17 cellular contexts compared by ENCODE assay signal in genomic region chr21:45258476-45258875, GRCh38. TPM values are rescaled to one million over a fixed set of nuclear protein-coding genes. Genes with fewer than 3 reads are reported as not detected.
DNase-seq lines count a peak whose midpoint lies in the region; ATAC-seq and TF ChIP-seq lines count a peak whose summit lies in the region.
"Had no signal": no experiment of that assay in that cellular context is flagged by ENCODE, and none has a peak within 500 bp of the region (broad histone marks: within the 10 kb centered on the region; RNA-seq: fewer than 3 reads in every experiment).

No MANE protein-coding gene starts in this region.

- no peak for ATAC-seq in HG03469 (IDR thresholded peaks at IDR 0.05; ENCODE audit: unreplicated experiment)
- no peak for ATAC-seq in GM18873 (IDR thresholded peaks at IDR 0.05; ENCODE audit: low FRiP score, unreplicated experiment)
- ATAC-seq: activated CD4-positive, alpha-beta T cell treated with anti-CD3 and anti-CD28 coated beads for 36 hours; naive thymus-derived CD4-positive, alpha-beta T cell; PC-3 had no signal

- no peak overlapping the region for H3K4me3 Mint-ChIP-seq in progenitor cell of endocrine pancreas (ENCODE audit: low read depth)
- H3K4me3 Mint-ChIP-seq: activated CD4-positive, alpha-beta T cell treated with anti-CD3 and anti-CD28 coated beads for 36 hours had no signal

- H3K27ac Mint-ChIP-seq in progenitor cell of endocrine pancreas: no peak overlapping the region
- H3K27ac Mint-ChIP-seq: activated CD4-positive, alpha-beta T cell treated with anti-CD3 and anti-CD28 coated beads for 36 hours had no signal

- no peak overlapping the region for H3K4me3 ChIP-seq in H7 (ENCODE audit: insufficient read depth, low read depth, low read length)
- H3K4me3 ChIP-seq: lung, thyroid gland had no signal

- DNase-seq in NCI-H146 (lab: John Stamatoyannopoulos, UW) (peak; percentile 32), NCI-H146 treated with DMSO at 0.1 percent for 48 hours (lab: John Stamatoyannopoulos, UW; ENCODE audit: unreplicated experiment) (no peak), H7 (peak; percentile 39), glomerular visceral epithelial cell (ENCODE audit: extremely low spot score) (peak; percentile 26), progenitor cell of endocrine pancreas (ENCODE audit: low spot score, unreplicated experiment) (peak; percentile 10), Kasumi-1 (lab: John Stamatoyannopoulos, UW) (no peak)
- DNase-seq: activated CD4-positive, alpha-beta T cell treated with anti-CD3 and anti-CD28 coated beads for 36 hours; anterior cingulate cortex; EL; naive thymus-derived CD4-positive, alpha-beta T cell; NCI-H2029; NCI-H446 treated with DMSO at 0.1 percent for 48 hours; PC-3; thyroid gland had no signal

- no peaks in the 10 kb centered on the region for H3K27me3 ChIP-seq in H7 (ENCODE audit: control insufficient read depth, insufficient read depth, low read length)
- H3K27me3 ChIP-seq: thyroid gland had no signal

- H3K36me3 Mint-ChIP-seq in progenitor cell of endocrine pancreas (ENCODE audit: insufficient read depth): peaks cover 4% of the 10 kb centered on the region

- peaks cover 2% of the 10 kb centered on the region for H3K36me3 ChIP-seq in H7 (replicated peaks; ENCODE audit: control insufficient read depth, insufficient read depth, low read length)

- TF ChIP-seq CTCF in progenitor cell of endocrine pancreas (IDR thresholded peaks at IDR 0.05; ENCODE audit: unreplicated experiment): no peak

- no peaks in the 10 kb centered on the region for H3K9me3 Mint-ChIP-seq in progenitor cell of endocrine pancreas (ENCODE audit: low read depth)
- H3K9me3 Mint-ChIP-seq: naive thymus-derived CD4-positive, alpha-beta T cell had no signal

- H3K4me1 Mint-ChIP-seq in progenitor cell of endocrine pancreas (ENCODE audit: low read depth): no peaks in the 10 kb centered on the region
- H3K4me1 Mint-ChIP-seq: activated CD4-positive, alpha-beta T cell treated with anti-CD3 and anti-CD28 coated beads for 36 hours had no signal

- peaks cover 8% of the 10 kb centered on the region for H3K27me3 Mint-ChIP-seq in progenitor cell of endocrine pancreas

RNA-seq across cellular contexts. Expression of gene POFUT2, which starts 29.2 kb away (rescaled TPM):
- total RNA-seq in H7 (2014; rRNA removed; shearing (Covaris generic)): 25.4 and 26.9 TPM in 2 replicates
- 47.8 and 51.5 TPM in 2 replicates for total RNA-seq in progenitor cell of endocrine pancreas

Comparison
In these comparisons a context has a peak if more than half of its experiments do, and no peak if none do; other contexts are left out.
1. DNase-seq: peak in NCI-H146 (single experiment), H7 (single experiment), glomerular visceral epithelial cell (single experiment) and progenitor cell of endocrine pancreas (single experiment); none in NCI-H146 treated with DMSO at 0.1 percent for 48 hours (single experiment) and Kasumi-1 (0 of 2).